In the genomic region with DNA sequence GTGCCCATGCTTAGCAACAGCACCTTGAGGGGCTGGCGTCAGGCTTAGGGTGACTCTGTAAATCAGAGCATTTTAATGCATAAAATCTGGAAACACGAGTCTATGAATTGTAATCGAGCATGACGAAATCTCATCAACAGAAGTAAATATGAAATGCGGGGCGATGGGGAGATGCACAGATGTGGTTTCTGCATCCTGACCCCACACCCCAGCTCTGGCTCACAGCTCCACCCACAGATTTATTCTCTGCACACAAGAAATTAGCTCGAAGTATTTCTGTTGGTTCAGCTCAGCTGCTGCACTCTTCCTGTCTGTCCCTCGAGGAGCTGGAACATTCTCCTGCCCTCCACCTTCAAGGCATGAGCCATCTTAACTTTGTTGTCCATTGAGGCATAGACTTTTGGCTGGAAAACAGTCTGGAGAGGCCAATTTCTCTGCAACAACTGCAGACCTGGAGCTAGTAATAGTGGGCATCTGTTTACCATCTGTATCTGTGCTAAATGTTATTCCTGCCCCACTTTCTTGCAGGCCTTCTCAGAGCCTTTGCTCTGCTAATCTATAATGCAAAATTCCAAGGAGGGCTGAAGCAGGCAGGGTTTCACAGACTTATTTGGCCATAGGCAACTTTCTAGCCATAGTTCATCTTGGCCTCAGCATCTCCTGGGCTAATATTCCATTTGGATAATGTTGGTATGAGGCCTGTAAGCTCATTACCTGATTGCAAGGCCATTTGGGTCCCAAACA, we compare ENCODE assay signal across 19 cellular contexts.
"Had no signal": no experiment of that assay in that cellular context is flagged by ENCODE, and none has a peak within 500 bp of the region (broad histone marks: within the 10 kb centered on the region; RNA-seq: fewer than 3 reads in every experiment).

No MANE protein-coding gene starts in this region.

- H3K36me3 Mint-ChIP-seq: brain, memory B cell, type B pancreatic cell had no signal

- DNase-seq: activated CD4-positive, alpha-beta T cell treated with anti-CD3 and anti-CD28 coated beads, Interleukin-2, amount 50 U/mL, for 1 hour; activated naive CD4-positive, alpha-beta T cell treated with anti-CD3 and anti-CD28 coated beads for 36 hours; anterior cingulate cortex; effector CD4-positive, alpha-beta T cell; heart right ventricle; kidney glomerular epithelial cell; left ventricle myocardium inferior; ovary; psoas muscle; right cardiac atrium; small intestine; stimulated activated CD4-positive, alpha-beta T cell treated with anti-CD3 and anti-CD28 coated beads, Interleukin-15, amount 100 ng/mL, for 24 hours; stimulated activated CD4-positive, alpha-beta T cell treated with anti-CD3 and anti-CD28 coated beads, Interleukin-2, amount 100 ng/mL, for 48 hours; stimulated activated naive CD8-positive, alpha-beta T cell treated with anti-CD3 and anti-CD28 coated beads, Interleukin-15, amount 100 ng/mL, for 72 hours had no signal

- FAIRE-seq: small intestine had no signal

- H3K9me3 ChIP-seq: heart right ventricle, left ventricle myocardium inferior, ovary, psoas muscle, suprapubic skin had no signal

- H3K36me3 ChIP-seq: heart right ventricle, left ventricle myocardium inferior, ovary, suprapubic skin had no signal

- H3K27ac ChIP-seq: coronary artery, heart right ventricle, left ventricle myocardium inferior, ovary, psoas muscle, suprapubic skin had no signal

- H3K4me3 ChIP-seq: coronary artery, heart right ventricle, left ventricle myocardium inferior, ovary, psoas muscle, suprapubic skin had no signal

- H3K27me3 ChIP-seq: ovary had no signal

- H3K4me1 Mint-ChIP-seq: memory B cell; stimulated activated naive CD8-positive, alpha-beta T cell treated with anti-CD3 and anti-CD28 coated beads, Interleukin-15, amount 100 ng/mL, for 72 hours had no signal

- H3K4me3 Mint-ChIP-seq: activated naive CD4-positive, alpha-beta T cell treated with anti-CD3 and anti-CD28 coated beads for 36 hours; brain; memory B cell; stimulated activated naive CD8-positive, alpha-beta T cell treated with anti-CD3 and anti-CD28 coated beads, Interleukin-15, amount 100 ng/mL, for 72 hours; type B pancreatic cell had no signal

- H3K4me1 ChIP-seq: heart right ventricle, left ventricle myocardium inferior, psoas muscle, suprapubic skin had no signal

- H3K27ac Mint-ChIP-seq: activated naive CD4-positive, alpha-beta T cell treated with anti-CD3 and anti-CD28 coated beads for 36 hours; memory B cell; stimulated activated naive CD8-positive, alpha-beta T cell treated with anti-CD3 and anti-CD28 coated beads, Interleukin-15, amount 100 ng/mL, for 72 hours; type B pancreatic cell had no signal

- H3K9me3 Mint-ChIP-seq: activated naive CD4-positive, alpha-beta T cell treated with anti-CD3 and anti-CD28 coated beads for 36 hours; stimulated activated naive CD8-positive, alpha-beta T cell treated with anti-CD3 and anti-CD28 coated beads, Interleukin-15, amount 100 ng/mL, for 72 hours; type B pancreatic cell had no signal
